8 cellular contexts compared by ENCODE assay signal in the genomic region with DNA sequence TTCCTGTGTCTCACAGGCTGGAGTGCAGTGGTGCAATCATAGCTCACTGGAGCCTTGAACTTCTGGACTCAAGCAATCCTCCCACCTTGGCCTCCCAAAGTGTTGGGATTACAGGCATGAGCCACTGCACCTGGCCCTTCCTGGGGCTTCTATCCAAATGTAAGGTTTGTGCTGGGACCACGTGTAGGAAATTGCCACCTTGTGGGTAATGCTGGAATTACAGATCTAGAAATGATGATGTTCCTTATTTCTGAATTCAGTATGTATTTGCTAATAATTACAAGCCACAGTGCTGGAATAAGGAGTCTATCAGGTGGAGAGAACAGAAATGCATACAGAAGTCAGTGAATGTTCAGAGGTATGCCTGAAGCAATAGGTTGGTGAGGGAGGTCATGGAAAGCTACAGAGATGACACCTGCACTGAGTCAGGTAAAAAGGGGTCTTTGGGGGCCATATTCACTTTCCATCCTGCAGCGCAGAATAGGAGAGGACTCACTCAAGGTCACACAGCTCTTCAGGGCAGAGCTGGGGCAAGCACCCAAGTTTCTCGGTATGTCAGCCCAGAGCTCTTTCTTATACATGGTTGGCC. TPM values are rescaled to one million over a fixed set of nuclear protein-coding genes. Genes with fewer than 3 reads are reported as not detected.
DNase-seq lines count a peak whose midpoint lies in the region; ATAC-seq, FAIRE-seq and TF ChIP-seq lines count a peak whose summit lies in the region.

No MANE protein-coding gene starts in this region.

- CTCF ChIA-PET in activated B cell treated with CpG ODN at 0.5 μM for 24 hours (lab: Charles Lee), result interaction anchor here (1.1 to 5.0 kb wide), 4 partner anchors 16 to 521 kb away, joined by 3 to 39 read pairs (median 4); no protein-coding TSS in a partner anchor

- H3K79me2 ChIP-seq in keratinocyte (ENCODE audit: control insufficient read depth, insufficient read depth, low read length), result no peaks in the 10 kb centered on the region

- H3K27me3 Mint-ChIP-seq in activated B cell treated with CpG ODN at 0.5 μM for 24 hours, result peaks cover 15% of the 10 kb centered on the region

- no peak overlapping the region for H3K4me3 Mint-ChIP-seq in activated B cell treated with CpG ODN at 0.5 μM for 24 hours

- no peak overlapping the region for H2AFZ ChIP-seq in keratinocyte (ENCODE audit: control insufficient read depth, low read length)

- peaks cover 15% of the 10 kb centered on the region for H3K27me3 ChIP-seq in keratinocyte (ENCODE audit: control insufficient read depth, extremely low read depth, insufficient read depth, low read length)

- H3K36me3 Mint-ChIP-seq in activated B cell treated with CpG ODN at 0.5 μM for 24 hours (ENCODE audit: low read depth), result no peaks in the 10 kb centered on the region

- H3K4me2 ChIP-seq in keratinocyte (ENCODE audit: control insufficient read depth, extremely low read depth, insufficient read depth, low read depth, low read length), result no peak overlapping the region

- peak; percentile 60 for FAIRE-seq in keratinocyte (lab: Jason Lieb, UNC)

- TF ChIP-seq CTCF in activated B cell treated with CpG ODN at 0.5 μM for 24 hours (IDR thresholded peaks at IDR 0.05), result peak; percentile 30
- peak; percentile 34 to 61 (median 39) for TF ChIP-seq CTCF in keratinocyte (optimal IDR thresholded peaks at IDR 0.05 in 1 of 3, IDR thresholded peaks at IDR 0.05 in 1 of 3, conservative IDR thresholded peaks at IDR 0.05 in 1 of 3; ENCODE audit: extremely low read depth in 1 of 3, insufficient read depth in 2 of 3, low read length in 3 of 3)

- H3K4me1 ChIP-seq in keratinocyte (ENCODE audit: control insufficient read depth, extremely low read depth, insufficient read depth, low read length), result peaks cover 9% of the 10 kb centered on the region

- H3K27ac ChIP-seq in keratinocyte (ENCODE audit: control insufficient read depth, insufficient read depth, low read length), result no peak overlapping the region

- intact Hi-C loops in activated B cell treated with CpG ODN at 0.5 μM for 24 hours (cut with micrococcal nuclease), result loop anchor here (1.0 to 2.0 kb wide), 2 partner anchors 62 to 520 kb away; no protein-coding TSS in a partner anchor

- peaks cover 3% of the 10 kb centered on the region for H4K20me1 ChIP-seq in keratinocyte (ENCODE audit: control insufficient read depth, extremely low read depth, insufficient read depth, low read length)

- H3K4me3 ChIP-seq in keratinocyte (ENCODE audit: control insufficient read depth in 2 of 3, extremely low read depth in 1 of 3, insufficient read depth in 2 of 3, low read depth in 1 of 3, low read length in 3 of 3), result no peak overlapping the region

- H3K9ac ChIP-seq in keratinocyte (ENCODE audit: control insufficient read depth, extremely low read depth, insufficient read depth, low read length), result no peak overlapping the region

- DNase-seq in NCI-H510A treated with DMSO at 0.1 percent for 48 hours (lab: John Stamatoyannopoulos, UW) (peak; percentile 42), NCI-H510A (lab: John Stamatoyannopoulos, UW) (no peak), MV-4-11 (lab: John Stamatoyannopoulos, UW) (peak; percentile 28), activated B cell treated with CpG ODN at 0.5 μM for 24 hours (no peak), keratinocyte (ENCODE audit: low read depth, low spot score) (no peak), midbrain (lab: John Stamatoyannopoulos, UW) (no peak), NCI-H187 (lab: John Stamatoyannopoulos, UW) (no peak)

- no peak overlapping the region for H3K27ac Mint-ChIP-seq in activated B cell treated with CpG ODN at 0.5 μM for 24 hours

- no peaks in the 10 kb centered on the region for H3K9me1 ChIP-seq in keratinocyte (ENCODE audit: control insufficient read depth, extremely low read depth, insufficient read depth, low read length)

- ATAC-seq in activated B cell treated with CpG ODN at 0.5 μM for 24 hours (ENCODE audit: low read depth) (no peak), GM18520 (IDR thresholded peaks at IDR 0.05; ENCODE audit: unreplicated experiment) (no peak)

- H3K4me1 Mint-ChIP-seq in activated B cell treated with CpG ODN at 0.5 μM for 24 hours, result peaks cover 2% of the 10 kb centered on the region

- POLR2A ChIA-PET in activated B cell treated with CpG ODN at 0.5 μM for 24 hours (lab: Charles Lee), result no interaction called here

- dilution Hi-C loops in keratinocyte (cut with MboI; ENCODE audit: extremely low pct_ligation_motif_present, low sequenced_read_pairs), result no loop called here

- H3K9me3 ChIP-seq in keratinocyte (ENCODE audit: control insufficient read depth, low read depth, low read length), result no peaks in the 10 kb centered on the region

- H3K36me3 ChIP-seq in keratinocyte (ENCODE audit: control insufficient read depth in 2 of 2, extremely low read depth in 1 of 2, insufficient read depth in 2 of 2, low read length in 2 of 2), result no peaks in the 10 kb centered on the region

- H3K9me3 Mint-ChIP-seq in activated B cell treated with CpG ODN at 0.5 μM for 24 hours, result no peaks in the 10 kb centered on the region

RNA-seq across cellular contexts. Expression of gene IGFBPL1, which starts 8.8 kb away (rescaled TPM):
- total RNA-seq in activated B cell treated with CpG ODN at 0.5 μM for 24 hours, result not detected in 2 replicates
- not detected in 3 replicates for polyA plus RNA-seq in keratinocyte
- not detected for polyA plus RNA-seq in keratinocyte (2011; ENCODE audit: low read depth)
- not detected in 2 replicates for polyA plus RNA-seq in keratinocyte (2011; cell fraction: cytosol; rRNA removed)
- polyA plus RNA-seq in keratinocyte (2011; cell fraction: nucleus; rRNA removed), result 0.13 TPM in 1 of 2 replicates, not detected in the other
- 0.14 TPM in 1 of 2 replicates, not detected in the other for polyA plus RNA-seq in keratinocyte (2012; ENCODE audit: low replicate concordance)
- polyA minus RNA-seq in keratinocyte, result 0.58 TPM in 1 of 3 replicates, not detected in the others
- polyA minus RNA-seq in keratinocyte (2011; cell fraction: cytosol; rRNA and poly(A)+ RNA removed), result not detected
- not detected in 2 replicates for polyA minus RNA-seq in keratinocyte (2011; cell fraction: nucleus; rRNA and poly(A)+ RNA removed)

RNA-seq across cellular contexts. Expression of gene ALDH1B1, which starts 40.5 kb away (rescaled TPM):
- 9.0 and 9.8 TPM in 2 replicates for total RNA-seq in activated B cell treated with CpG ODN at 0.5 μM for 24 hours
- polyA plus RNA-seq in keratinocyte, result 10.9 to 22.0 TPM (median 14.4 TPM) in 3 replicates
- polyA plus RNA-seq in keratinocyte (2011; ENCODE audit: low read depth), result 1.0 TPM
- 14.5 and 15.4 TPM in 2 replicates for polyA plus RNA-seq in keratinocyte (2011; cell fraction: cytosol; rRNA removed)
- polyA plus RNA-seq in keratinocyte (2011; cell fraction: nucleus; rRNA removed), result 10.8 and 11.1 TPM in 2 replicates
- 0.66 and 20.6 TPM in 2 replicates for polyA plus RNA-seq in keratinocyte (2012; ENCODE audit: low replicate concordance)
- 21.8 to 26.4 TPM (median 24.1 TPM) in 3 replicates for polyA minus RNA-seq in keratinocyte
- 25.9 TPM for polyA minus RNA-seq in keratinocyte (2011; cell fraction: cytosol; rRNA and poly(A)+ RNA removed)
- polyA minus RNA-seq in keratinocyte (2011; cell fraction: nucleus; rRNA and poly(A)+ RNA removed), result 9.5 and 12.3 TPM in 2 replicates

Comparison
In these comparisons a context has a peak if more than half of its experiments do, and no peak if none do; other contexts are left out.
1. DNase-seq: peak in NCI-H510A treated with DMSO at 0.1 percent for 48 hours (single experiment) and MV-4-11 (single experiment); none in NCI-H510A (single experiment), activated B cell treated with CpG ODN at 0.5 μM for 24 hours (single experiment), keratinocyte (single experiment), midbrain (single experiment) and NCI-H187 (0 of 2).